13 cellular contexts compared by ENCODE assay signal in genomic region chr1:167763525-167764220, GRCh38. TPM values are rescaled to one million over a fixed set of nuclear protein-coding genes. Genes with fewer than 3 reads are reported as not detected.
DNase-seq lines count a peak whose midpoint lies in the region; ATAC-seq, FAIRE-seq and TF ChIP-seq lines count a peak whose summit lies in the region.
"Had no signal": no experiment of that assay in that cellular context is flagged by ENCODE, and none has a peak within 500 bp of the region (broad histone marks: within the 10 kb centered on the region; RNA-seq: fewer than 3 reads in every experiment).

No MANE protein-coding gene starts in this region.

- peaks cover 10% of the 10 kb centered on the region for H3K36me3 Mint-ChIP-seq in CD4-positive, alpha-beta T cell (ENCODE audit: low read depth)

- no peak for TF ChIP-seq CTCF in LNCaP clone FGC (IDR thresholded peaks at IDR 0.05; ENCODE audit: control insufficient read depth, extremely low read depth, insufficient read depth)
- TF ChIP-seq CTCF in prostate gland (IDR thresholded peaks at IDR 0.05): no peak
- no peak for TF ChIP-seq CTCF in thyroid gland (IDR thresholded peaks at IDR 0.05)
- TF ChIP-seq CTCF in CD4-positive, alpha-beta T cell (IDR thresholded peaks at IDR 0.05): no peak

- H3K36me3 ChIP-seq in prostate gland (no peaks in the 10 kb centered on the region), thyroid gland (no peaks in the 10 kb centered on the region)
- H3K36me3 ChIP-seq: neural progenitor cell had no signal

- H3K4me3 Mint-ChIP-seq in CD4-positive, alpha-beta T cell: no peak overlapping the region
- H3K4me3 Mint-ChIP-seq: activated CD4-positive, alpha-beta T cell treated with anti-CD3 and anti-CD28 coated beads, Interleukin-2, amount 10 ng/mL, durations not matched to agents 24 days and 14 days; neural progenitor cell; T-cell had no signal

- no peak for ATAC-seq in CD4-positive, alpha-beta T cell (ENCODE audit: poor library complexity)
- ATAC-seq: lower lobe of right lung, T-cell had no signal

- H3K4me1 ChIP-seq in prostate gland (replicated peaks) (no peaks in the 10 kb centered on the region), thyroid gland (no peaks in the 10 kb centered on the region)

- no peak for TF ChIP-seq POLR2A in prostate gland (IDR thresholded peaks at IDR 0.05)
- no peak for TF ChIP-seq POLR2A in thyroid gland (IDR thresholded peaks at IDR 0.05)

- H3K27me3 Mint-ChIP-seq in CD4-positive, alpha-beta T cell: no peaks in the 10 kb centered on the region
- H3K27me3 Mint-ChIP-seq: activated CD4-positive, alpha-beta T cell treated with anti-CD3 and anti-CD28 coated beads, Interleukin-2, amount 10 ng/mL, durations not matched to agents 24 days and 14 days; T-cell had no signal

- H3K9me3 ChIP-seq in prostate gland (no peaks in the 10 kb centered on the region), thyroid gland (no peaks in the 10 kb centered on the region)
- H3K9me3 ChIP-seq in CD4-positive, alpha-beta T cell (ENCODE audit: control insufficient read depth, low read length): no peaks in the 10 kb centered on the region
- H3K9me3 ChIP-seq: lower lobe of right lung had no signal

- FAIRE-seq in frontal cortex (lab: Jason Lieb, UNC): peak; percentile 90

- intact Hi-C loops in prostate gland (cut with DNase I): no loop called here
- intact Hi-C loops in thyroid gland (cut with DNase I): no loop called here
- intact Hi-C loops in CD4-positive, alpha-beta T cell (cut with DNase I, micrococcal nuclease): loop anchor here in 1 of 2 experiments (5.0 kb wide), 1 partner anchor 41 kb away; the partner anchor contains the start of gene MPZL1

- H3K4me1 Mint-ChIP-seq in CD4-positive, alpha-beta T cell (ENCODE audit: low read depth): peaks cover 23% of the 10 kb centered on the region

- CTCF ChIA-PET in CD4-positive, alpha-beta T cell (lab: Charles Lee): no interaction called here

- DNase-seq in LNCaP clone FGC (ENCODE audit: low read depth) (no peak), amniotic epithelial cell (ENCODE audit: low read depth) (peak; percentile 71), frontal cortex (ENCODE audit: low spot score in 2 of 2) (peak; percentile 22 to 27), prostate gland (ENCODE audit: low spot score) (peak; percentile 53), thyroid gland (no peak), NCI-H1105 (lab: John Stamatoyannopoulos, UW) (no peak)
- DNase-seq in CD4-positive, alpha-beta T cell: no peak
- DNase-seq: activated CD4-positive, alpha-beta T cell treated with anti-CD3 and anti-CD28 coated beads, Interleukin-2, amount 10 ng/mL, durations not matched to agents 24 days and 14 days; lower lobe of right lung; NCI-H187 treated with DMSO at 0.1 percent for 48 hours; T-cell had no signal

- H3K4me3 ChIP-seq in LNCaP clone FGC (ENCODE audit: low read depth, low read length) (peak overlapping the region; percentile 25; the same call in 1 of the 2 replicates), prostate gland (no peak overlapping the region), thyroid gland (replicated peaks in 1 of 3) (no peak overlapping the region)
- H3K4me3 ChIP-seq: lower lobe of right lung, neural progenitor cell, smooth muscle cell had no signal

- no peak overlapping the region for H3K27ac Mint-ChIP-seq in CD4-positive, alpha-beta T cell
- H3K27ac Mint-ChIP-seq: activated CD4-positive, alpha-beta T cell treated with anti-CD3 and anti-CD28 coated beads, Interleukin-2, amount 10 ng/mL, durations not matched to agents 24 days and 14 days; neural progenitor cell; T-cell had no signal

- 44% methylated on average over 5 of the region's 5 CpGs for WGBS in prostate gland
- WGBS in thyroid gland, 2 donors: 82 to 86% methylated on average over 5 of the region's 5 CpGs

- H3K27ac ChIP-seq in prostate gland: no peak overlapping the region
- no peak overlapping the region for H3K27ac ChIP-seq in thyroid gland
- H3K27ac ChIP-seq in CD4-positive, alpha-beta T cell (ENCODE audit: low read depth, low read length): no peak overlapping the region
- H3K27ac ChIP-seq: lower lobe of right lung, neural progenitor cell had no signal

- POLR2A ChIA-PET in CD4-positive, alpha-beta T cell (lab: Charles Lee): no interaction called here

- no peaks in the 10 kb centered on the region for H3K27me3 ChIP-seq in prostate gland (replicated peaks; ENCODE audit: insufficient read depth)
- H3K27me3 ChIP-seq in thyroid gland: no peaks in the 10 kb centered on the region
- H3K27me3 ChIP-seq in CD4-positive, alpha-beta T cell (ENCODE audit: control insufficient read depth, insufficient read depth, low read length): no peaks in the 10 kb centered on the region
- H3K27me3 ChIP-seq: neural progenitor cell had no signal

- no peaks in the 10 kb centered on the region for H3K9me3 Mint-ChIP-seq in CD4-positive, alpha-beta T cell
- H3K9me3 Mint-ChIP-seq: activated CD4-positive, alpha-beta T cell treated with anti-CD3 and anti-CD28 coated beads, Interleukin-2, amount 10 ng/mL, durations not matched to agents 24 days and 14 days; neural progenitor cell; T-cell had no signal

RNA-seq across cellular contexts. Expression of gene MPZL1, which starts 41.9 kb away (rescaled TPM):
- total RNA-seq in frontal cortex: 184 TPM
- total RNA-seq in prostate gland: 100 to 1,000 TPM in 1 of 2 donors, 10 to 100 TPM in 1; 52.5 to 135 TPM
- 10 to 100 TPM; 52.6 to 90.2 (median 61.8) TPM for total RNA-seq in thyroid gland
- 1 to 10 TPM; 1.2 to 1.5 TPM for total RNA-seq in CD4-positive, alpha-beta T cell

Comparison
In these comparisons a context has a peak if more than half of its experiments do, and no peak if none do; other contexts are left out.
1. DNase-seq: peak in amniotic epithelial cell (single experiment), frontal cortex (2 of 2) and prostate gland (single experiment); none in LNCaP clone FGC (single experiment), thyroid gland (0 of 2), NCI-H1105 (single experiment) and CD4-positive, alpha-beta T cell (0 of 10).
2. RNA of gene MPZL1, which starts 41.9 kb away (total RNA-seq): 184 TPM in frontal cortex (single experiment), 52.5 to 135 TPM in prostate gland and 52.6 to 90.2 TPM in thyroid gland; 1.2 to 1.5 TPM in CD4-positive, alpha-beta T cell; every median in the first group is over 10 times any median in the second.